In genomic region chr9:130244548-130245165, GRCh38 we compare ENCODE assay signal across 31 cellular contexts. TPM values are rescaled to one million over a fixed set of nuclear protein-coding genes. Genes with fewer than 3 reads are reported as not detected.
"Had no signal": no experiment of that assay in that cellular context is flagged by ENCODE, and none has a peak within 500 bp of the region (broad histone marks: within the 10 kb centered on the region; RNA-seq: fewer than 3 reads in every experiment).

No MANE protein-coding gene starts in this region.

- ATAC-seq: activated CD8-positive, alpha-beta T cell treated with anti-CD3 and anti-CD28 coated beads for 36 hours; activated T-cell treated with anti-CD3 and anti-CD28 coated beads, Interleukin-2, amount 50 U/mL, for 72 hours; activated T-helper 17 cell treated with anti-CD3 and anti-CD28 coated beads, Interleukin-2, amount 50 U/mL, for 72 hours; Right ventricle myocardium inferior had no signal

- H3K36me3 ChIP-seq: brain microvascular endothelial cell, SJSA1 had no signal

- H3K27me3 ChIP-seq: brain microvascular endothelial cell had no signal

- H3K4me3 ChIP-seq: PC-9, SJSA1 had no signal

- H3K27ac ChIP-seq: brain microvascular endothelial cell, PC-9, RWPE1, SJSA1 had no signal

- DNase-seq: activated CD4-positive, alpha-beta T cell treated with anti-CD3 and anti-CD28 coated beads, Interleukin-2, amount 10 ng/mL, durations not matched to agents 24 days and 14 days; activated CD4-positive, alpha-beta T cell treated with anti-CD3 and anti-CD28 coated beads, Interleukin-2, amount 50 U/mL, for 4 hours; activated CD8-positive, alpha-beta T cell treated with anti-CD3 and anti-CD28 coated beads for 36 hours; activated naive CD4-positive, alpha-beta T cell; activated naive CD4-positive, alpha-beta T cell treated with anti-CD3 and anti-CD28 coated beads, Interleukin-2, amount 50 U/mL, for 16 hours; activated naive CD8-positive, alpha-beta T cell treated with anti-CD3 and anti-CD28 coated beads for 36 hours; activated T-cell treated with anti-CD3 and anti-CD28 coated beads, Interleukin-2, amount 50 U/mL, for 1 hour; activated T-cell treated with anti-CD3 and anti-CD28 coated beads, Interleukin-2, amount 50 U/mL, for 72 hours; amniotic stem cell; brain microvascular endothelial cell; KG1; MM.1S; MV-4-11; NCI-H1092; NCI-H1436 treated with DMSO at 0.1 percent for 48 hours; NCI-H187; NCI-H2029 treated with DMSO at 0.1 percent for 48 hours; NCI-H2107; NCI-H2171; NCI-H510A; NCI-H526; NCI-H748 treated with DMSO at 0.1 percent for 48 hours; NK-92 treated with Interleukin-12 subunit alpha and Interleukin-12 subunit beta, amount 100 ng/mL, for 24 hours; PC-9; SK-N-SH had no signal

- H3K9me3 ChIP-seq: SJSA1, SK-N-SH had no signal

RNA-seq across cellular contexts. Expression of gene HMCN2, which starts 20.9 kb away (rescaled TPM):
- total RNA-seq: activated CD4-positive, alpha-beta T cell treated with anti-CD3 and anti-CD28 coated beads, Interleukin-2, amount 10 ng/mL, durations not matched to agents 24 days and 14 days; activated CD8-positive, alpha-beta memory T cell treated with anti-CD3 and anti-CD28 coated beads for 36 hours; activated CD8-positive, alpha-beta T cell treated with anti-CD3 and anti-CD28 coated beads for 36 hours; activated naive CD8-positive, alpha-beta T cell treated with anti-CD3 and anti-CD28 coated beads for 36 hours; activated T-helper 17 cell treated with anti-CD3 and anti-CD28 coated beads, Interleukin-2, amount 50 U/mL, for 72 hours; OCI-LY7 had no signal
